15 cellular contexts compared by ENCODE assay signal in the genomic region with DNA sequence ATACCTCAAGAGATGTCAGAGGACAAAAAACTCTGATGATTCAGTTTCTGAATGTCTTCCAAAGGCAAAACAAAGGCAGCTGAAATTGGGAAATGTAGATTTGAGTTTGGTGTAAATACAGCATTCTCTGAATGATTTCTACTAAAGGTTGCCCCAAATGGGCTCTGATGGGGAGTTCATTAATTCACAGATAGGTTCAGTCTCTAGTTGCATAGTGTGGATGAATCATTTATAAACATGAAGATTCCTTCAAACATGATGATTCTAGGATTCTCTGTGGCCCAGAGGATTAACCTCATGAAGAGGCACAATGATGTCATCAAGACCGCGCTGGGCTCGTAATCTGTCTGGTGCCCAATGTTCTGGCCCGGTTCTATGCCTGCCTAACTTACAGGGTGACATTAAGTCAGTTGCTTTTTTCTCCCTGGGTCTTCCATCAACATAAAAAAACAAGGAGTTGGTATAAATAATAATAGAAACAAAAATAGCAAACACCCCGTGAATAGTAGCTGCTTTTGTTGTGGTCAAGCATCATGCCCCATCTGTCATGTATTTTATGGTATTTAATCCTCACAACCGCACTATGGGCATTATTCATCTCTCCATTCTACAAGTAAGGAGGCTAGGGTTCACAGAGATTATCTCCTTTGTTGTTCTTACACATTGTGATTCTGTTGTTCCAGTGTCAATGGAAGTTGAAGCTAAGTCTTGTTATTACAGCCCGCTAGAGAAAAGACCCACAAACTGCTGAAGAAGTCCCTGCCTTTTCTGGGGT.
DNase-seq lines count a peak whose midpoint lies in the region; ATAC-seq and TF ChIP-seq lines count a peak whose summit lies in the region.
"Had no signal": no experiment of that assay in that cellular context is flagged by ENCODE, and none has a peak within 500 bp of the region (broad histone marks: within the 10 kb centered on the region; RNA-seq: fewer than 3 reads in every experiment).

No MANE protein-coding gene starts in this region.

- no peaks in the 10 kb centered on the region for H4K20me1 ChIP-seq in fibroblast of lung (ENCODE audit: control insufficient read depth, extremely low read depth, insufficient read depth, low read length)

- TF ChIP-seq CTCF in fibroblast of lung (conservative IDR thresholded peaks at IDR 0.05 in 1 of 2, IDR thresholded peaks at IDR 0.05 in 1 of 2; ENCODE audit: low read depth in 1 of 2, low read length in 2 of 2), result no peak

- H3K4me3 ChIP-seq in fibroblast of lung (replicated peaks in 1 of 4; ENCODE audit: control extremely low read depth in 1 of 4, insufficient read depth in 1 of 4, low read depth in 3 of 4, low read length in 4 of 4) (no peak overlapping the region), skeletal muscle satellite cell (ENCODE audit: low read length) (peak overlapping the region; percentile 32)
- H3K4me3 ChIP-seq: Peyer's patch had no signal

- H3K27me3 ChIP-seq in fibroblast of lung (ENCODE audit: control insufficient read depth, insufficient read depth, low read length) (no peaks in the 10 kb centered on the region), skeletal muscle satellite cell (ENCODE audit: control insufficient read depth, insufficient read depth, low read length) (no peaks in the 10 kb centered on the region)
- H3K27me3 ChIP-seq: neutrophil, Peyer's patch had no signal

- H3K36me3 ChIP-seq in fibroblast of lung (ENCODE audit: control insufficient read depth, insufficient read depth, low read length) (no peaks in the 10 kb centered on the region), skeletal muscle satellite cell (ENCODE audit: insufficient read depth, low read length) (no peaks in the 10 kb centered on the region)
- H3K36me3 ChIP-seq: neutrophil, Peyer's patch had no signal

- H3K27ac ChIP-seq in fibroblast of lung (ENCODE audit: insufficient read depth, low read length), result peak overlapping the region; percentile 76
- H3K27ac ChIP-seq: epithelial cell of prostate, neutrophil had no signal

- H3K9me3 ChIP-seq in fibroblast of lung (ENCODE audit: control insufficient read depth, insufficient read depth, low read depth, low read length) (no peaks in the 10 kb centered on the region), skeletal muscle satellite cell (replicated peaks; ENCODE audit: low read length) (no peaks in the 10 kb centered on the region)
- H3K9me3 ChIP-seq: Caco-2, neutrophil, Peyer's patch had no signal

- H2AFZ ChIP-seq in fibroblast of lung (ENCODE audit: low read length), result no peak overlapping the region

- no peak overlapping the region for H3K4me2 ChIP-seq in fibroblast of lung (ENCODE audit: extremely low read depth, insufficient read depth, low read length)
- H3K4me2 ChIP-seq in skeletal muscle satellite cell (ENCODE audit: low read length), result peak overlapping the region; percentile 64

- H3K79me2 ChIP-seq in fibroblast of lung (ENCODE audit: control insufficient read depth, insufficient read depth, low read length), result no peaks in the 10 kb centered on the region

- peak; percentile 85 for DNase-seq in GM04504 (ENCODE audit: low read depth)
- peak; percentile 84 for DNase-seq in RPMI7951 (ENCODE audit: low read depth)
- peak; percentile 93 to 94 for DNase-seq in fibroblast of lung (ENCODE audit: low read depth in 2 of 2)
- no peak for DNase-seq in cerebellum (ENCODE audit: low spot score)
- DNase-seq in stimulated activated CD4-positive, alpha-beta T cell treated with anti-CD3 and anti-CD28 coated beads, Interleukin-2, amount 100 ng/mL, for 48 hours, result no peak
- DNase-seq: activated CD4-positive, alpha-beta T cell treated with anti-CD3 and anti-CD28 coated beads, Interleukin-2, amount 10 ng/mL, durations not matched to agents 24 days and 14 days; Caco-2; NCI-H1048; NCI-H2227 treated with DMSO at 0.1 percent for 48 hours; Peyer's patch had no signal

- H3K9ac ChIP-seq in fibroblast of lung (ENCODE audit: insufficient read depth, low read length) (no peak overlapping the region), skeletal muscle satellite cell (ENCODE audit: low read depth, low read length) (peak overlapping the region; percentile 80)

- peaks cover 14% of the 10 kb centered on the region for H3K4me1 ChIP-seq in fibroblast of lung (ENCODE audit: control insufficient read depth, extremely low read depth, insufficient read depth, low read length)
- H3K4me1 ChIP-seq in skeletal muscle satellite cell (ENCODE audit: control insufficient read depth, insufficient read depth, low read length), result peaks cover 73% of the 10 kb centered on the region
- H3K4me1 ChIP-seq: Caco-2, Peyer's patch had no signal

- no peak for ATAC-seq in GM18861 (IDR thresholded peaks at IDR 0.05; ENCODE audit: unreplicated experiment)
- ATAC-seq: activated T-helper 17 cell treated with anti-CD3 and anti-CD28 coated beads, Interleukin-2, amount 50 U/mL, for 72 hours had no signal

Comparison
In these comparisons a context has a peak if more than half of its experiments do, and no peak if none do; other contexts are left out.
1. DNase-seq: peak in GM04504 (single experiment), RPMI7951 (single experiment) and fibroblast of lung (2 of 2); none in cerebellum (single experiment) and stimulated activated CD4-positive, alpha-beta T cell treated with anti-CD3 and anti-CD28 coated beads, Interleukin-2, amount 100 ng/mL, for 48 hours (0 of 2).